In the genomic region with DNA sequence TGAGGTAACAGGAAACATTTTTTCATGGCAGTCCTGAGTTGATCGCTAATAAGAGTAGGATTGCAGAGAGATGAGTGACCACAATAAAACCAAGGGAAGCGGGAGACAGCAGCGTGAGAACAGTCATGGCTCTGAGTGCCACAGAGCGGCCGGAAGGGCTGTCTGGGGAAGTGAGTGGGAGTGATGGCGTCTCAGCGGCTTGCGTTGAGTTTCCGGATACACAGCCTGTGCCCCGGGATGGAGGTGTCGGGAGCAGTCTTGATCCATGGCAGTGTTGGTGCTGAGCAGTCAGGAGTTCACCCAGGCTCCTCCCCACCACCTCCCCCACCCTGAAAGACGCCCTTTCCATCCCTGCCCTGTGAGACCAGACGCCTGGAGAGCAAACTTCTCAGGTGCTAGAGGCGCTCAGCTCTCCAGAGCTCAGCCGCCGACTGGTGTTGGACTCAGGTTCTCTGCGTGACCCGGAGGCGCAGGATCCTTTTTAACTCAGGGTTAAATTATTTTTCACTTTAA, we compare ENCODE assay signal across 21 cellular contexts.
"Had no signal": no experiment of that assay in that cellular context is flagged by ENCODE, and none has a peak within 500 bp of the region (broad histone marks: within the 10 kb centered on the region; RNA-seq: fewer than 3 reads in every experiment).

No MANE protein-coding gene starts in this region.

- H3K4me3 ChIP-seq: body of pancreas, cardiac muscle cell, heart right ventricle, left lung, thyroid gland had no signal

- H3K27ac Mint-ChIP-seq: activated naive CD8-positive, alpha-beta T cell treated with anti-CD3 and anti-CD28 coated beads, Interleukin-2, amount 50 U/mL, for 24 hours; dendritic cell treated with granulocyte-macrophage colony-stimulating factor and Interleukin-4, amounts not matched to agents 40 ng/mL and 50 ng/mL, for 4 days; T-helper 1 cell treated with Interleukin-12 subunit alpha and Interleukin-12 subunit beta and Interleukin-4 antibody, amounts not matched to agents 30 μg/mL and 1 μg/mL, for 36 hours had no signal

- H3K9me3 ChIP-seq: body of pancreas, heart right ventricle, left lung, thyroid gland had no signal

- ATAC-seq: activated naive CD8-positive, alpha-beta T cell treated with anti-CD3 and anti-CD28 coated beads, Interleukin-2, amount 50 U/mL, for 24 hours; activated T-cell treated with anti-CD3 and anti-CD28 coated beads, Interleukin-2, amount 50 U/mL, for 72 hours; body of pancreas; heart right ventricle; left lung; stimulated activated naive CD8-positive, alpha-beta T cell treated with anti-CD3 and anti-CD28 coated beads, Interleukin-15, Interleukin-2, amounts not matched to agents 100 U/mL and 50 U/mL, for 24 hours had no signal

- H3K4me1 Mint-ChIP-seq: activated naive CD8-positive, alpha-beta T cell treated with anti-CD3 and anti-CD28 coated beads, Interleukin-2, amount 50 U/mL, for 24 hours had no signal

- H3K4me1 ChIP-seq: body of pancreas had no signal

- DNase-seq: activated CD4-positive, alpha-beta T cell treated with anti-CD3 and anti-CD28 coated beads, Interleukin-2, amount 50 U/mL, for 4 hours; activated CD8-positive, alpha-beta memory T cell treated with anti-CD3 and anti-CD28 coated beads for 24 hours; activated CD8-positive, alpha-beta memory T cell treated with anti-CD3 and anti-CD28 coated beads, Interleukin-2, amount 50 U/mL, for 4 hours; activated effector memory CD4-positive, alpha-beta T cell treated with Interleukin-2 at 50 U/mL for 16 hours; activated naive CD4-positive, alpha-beta T cell treated with anti-CD3 and anti-CD28 coated beads, Interleukin-2, amount 50 U/mL, for 16 hours; activated naive CD8-positive, alpha-beta T cell treated with anti-CD3 and anti-CD28 coated beads, Interleukin-2, amount 50 U/mL, for 24 hours; activated T-cell treated with anti-CD3 and anti-CD28 coated beads, Interleukin-2, amount 50 U/mL, for 72 hours; body of pancreas; effector CD4-positive, alpha-beta T cell; erythroblast; foreskin fibroblast; heart right ventricle; midbrain; occipital lobe; stimulated activated CD4-positive, alpha-beta T cell treated with anti-CD3 and anti-CD28 coated beads, Interleukin-4, amount 100 ng/mL, for 24 hours; stimulated activated naive CD8-positive, alpha-beta T cell treated with anti-CD3 and anti-CD28 coated beads, Interleukin-15, Interleukin-2, amounts not matched to agents 100 U/mL and 50 U/mL, for 24 hours; thyroid gland had no signal

- H3K27ac ChIP-seq: body of pancreas, cardiac muscle cell, heart right ventricle, left lung, thyroid gland had no signal

- H3K27me3 ChIP-seq: body of pancreas, cardiac muscle cell, heart right ventricle, left lung, thyroid gland had no signal

- H3K27me3 Mint-ChIP-seq: activated naive CD8-positive, alpha-beta T cell treated with anti-CD3 and anti-CD28 coated beads, Interleukin-2, amount 50 U/mL, for 24 hours; dendritic cell treated with granulocyte-macrophage colony-stimulating factor and Interleukin-4, amounts not matched to agents 40 ng/mL and 50 ng/mL, for 4 days had no signal

- H3K9me3 Mint-ChIP-seq: activated naive CD8-positive, alpha-beta T cell treated with anti-CD3 and anti-CD28 coated beads, Interleukin-2, amount 50 U/mL, for 24 hours; activated T-cell treated with anti-CD3 and anti-CD28 coated beads, Interleukin-2, amount 50 U/mL, for 72 hours; dendritic cell treated with granulocyte-macrophage colony-stimulating factor and Interleukin-4, amounts not matched to agents 40 ng/mL and 50 ng/mL, for 4 days; T-helper 1 cell treated with Interleukin-12 subunit alpha and Interleukin-12 subunit beta and Interleukin-4 antibody, amounts not matched to agents 30 μg/mL and 1 μg/mL, for 36 hours had no signal

- H3K36me3 ChIP-seq: thyroid gland had no signal

- H3K4me3 Mint-ChIP-seq: activated naive CD8-positive, alpha-beta T cell treated with anti-CD3 and anti-CD28 coated beads, Interleukin-2, amount 50 U/mL, for 24 hours; activated T-cell treated with anti-CD3 and anti-CD28 coated beads, Interleukin-2, amount 50 U/mL, for 72 hours; dendritic cell treated with granulocyte-macrophage colony-stimulating factor and Interleukin-4, amounts not matched to agents 40 ng/mL and 50 ng/mL, for 4 days; T-helper 1 cell treated with Interleukin-12 subunit alpha and Interleukin-12 subunit beta and Interleukin-4 antibody, amounts not matched to agents 30 μg/mL and 1 μg/mL, for 36 hours had no signal
